Comparison of ENCODE assay signal across 17 cellular contexts in the genomic region with DNA sequence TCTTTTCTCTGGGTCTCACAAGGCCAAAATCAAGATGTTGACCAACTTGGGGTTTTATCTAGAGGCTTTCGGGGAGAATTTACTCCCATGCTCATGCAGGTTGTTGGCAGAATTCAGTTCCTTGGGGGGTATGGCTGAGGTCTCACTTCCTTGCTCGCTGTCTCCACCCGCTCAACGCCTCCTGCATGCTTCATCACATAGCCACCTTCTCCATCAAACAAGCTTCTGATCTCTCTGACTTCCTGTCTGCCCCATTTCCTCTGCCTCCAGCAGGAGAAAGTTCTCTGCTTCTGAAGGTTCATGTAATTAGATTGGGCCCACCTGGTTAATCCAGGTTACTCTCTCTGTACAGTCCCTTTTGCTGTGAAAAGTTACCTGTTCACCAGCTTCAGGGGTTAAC.
DNase-seq lines count a peak whose midpoint lies in the region; ATAC-seq lines count a peak whose summit lies in the region.
"Had no signal": no experiment of that assay in that cellular context is flagged by ENCODE, and none has a peak within 500 bp of the region (broad histone marks: within the 10 kb centered on the region; RNA-seq: fewer than 3 reads in every experiment).

No MANE protein-coding gene starts in this region.

- intact Hi-C loops in CD4-positive, alpha-beta memory T cell (cut with micrococcal nuclease) = loop anchor here (10.0 kb wide), 2 partner anchors 800 to 1360 kb away; a partner anchor contains a TSS
- intact Hi-C loops in left colon (cut with DNase I, micrococcal nuclease) = loop anchor here in 1 of 2 donors (5.0 to 10.0 kb wide), 2 partner anchors 180 to 697 kb away; a partner anchor contains a TSS

- H3K9me3 Mint-ChIP-seq in activated naive CD8-positive, alpha-beta T cell (ENCODE audit: low read depth) = no peaks in the 10 kb centered on the region
- H3K9me3 Mint-ChIP-seq in activated naive CD8-positive, alpha-beta T cell treated with anti-CD3 and anti-CD28 coated beads, Interleukin-2, amount 50 U/mL, for 24 hours = no peaks in the 10 kb centered on the region
- H3K9me3 Mint-ChIP-seq in CD4-positive, alpha-beta memory T cell = no peaks in the 10 kb centered on the region
- H3K9me3 Mint-ChIP-seq in naive thymus-derived CD8-positive, alpha-beta T cell = no peaks in the 10 kb centered on the region
- H3K9me3 Mint-ChIP-seq: IgD-negative memory B cell had no signal

- CTCF ChIA-PET in CD4-positive, alpha-beta memory T cell (lab: Charles Lee; ENCODE audit: partially characterized antibody) = interaction anchor here (1.1 kb wide), 1 partner anchor 10 kb away, joined by 3 read pairs; no protein-coding TSS in a partner anchor

- H3K36me3 ChIP-seq in CD4-positive, alpha-beta memory T cell (ENCODE audit: insufficient read depth, low read length) = no peaks in the 10 kb centered on the region
- H3K36me3 ChIP-seq: HAP-1 had no signal

- ATAC-seq in activated naive CD8-positive, alpha-beta T cell treated with anti-CD3 and anti-CD28 coated beads, Interleukin-2, amount 50 U/mL, for 24 hours = no peak
- peak; percentile 82 to 87 for ATAC-seq in naive thymus-derived CD8-positive, alpha-beta T cell
- ATAC-seq in left colon = no peak

- no peaks in the 10 kb centered on the region for H3K27me3 ChIP-seq in CD4-positive, alpha-beta memory T cell (ENCODE audit: insufficient read depth, low read length)

- H3K4me1 Mint-ChIP-seq in activated naive CD8-positive, alpha-beta T cell (ENCODE audit: low read depth) = peaks cover 32% of the 10 kb centered on the region
- H3K4me1 Mint-ChIP-seq in activated naive CD8-positive, alpha-beta T cell treated with anti-CD3 and anti-CD28 coated beads, Interleukin-2, amount 50 U/mL, for 24 hours = peaks cover 18% of the 10 kb centered on the region
- peaks cover 11 to 24% (median 13%) of the 10 kb centered on the region in 4 donors for H3K4me1 Mint-ChIP-seq in CD4-positive, alpha-beta memory T cell
- H3K4me1 Mint-ChIP-seq in naive thymus-derived CD8-positive, alpha-beta T cell = peaks cover 18 to 33% (median 28%) of the 10 kb centered on the region in 4 donors

- no peaks in the 10 kb centered on the region for H3K36me3 Mint-ChIP-seq in activated naive CD8-positive, alpha-beta T cell
- no peaks in the 10 kb centered on the region for H3K36me3 Mint-ChIP-seq in activated naive CD8-positive, alpha-beta T cell treated with anti-CD3 and anti-CD28 coated beads, Interleukin-2, amount 50 U/mL, for 24 hours (ENCODE audit: low read depth)
- H3K36me3 Mint-ChIP-seq in CD4-positive, alpha-beta memory T cell = no peaks in the 10 kb centered on the region
- no peaks in the 10 kb centered on the region for H3K36me3 Mint-ChIP-seq in naive thymus-derived CD8-positive, alpha-beta T cell
- H3K36me3 Mint-ChIP-seq: CD8-positive, alpha-beta memory T cell had no signal

- peak overlapping the region; percentile 18 for H3K27ac Mint-ChIP-seq in activated naive CD8-positive, alpha-beta T cell
- H3K27ac Mint-ChIP-seq in activated naive CD8-positive, alpha-beta T cell treated with anti-CD3 and anti-CD28 coated beads, Interleukin-2, amount 50 U/mL, for 24 hours = no peak overlapping the region
- H3K27ac Mint-ChIP-seq in CD4-positive, alpha-beta memory T cell = peak overlapping the region in 1 of 7 donors; percentile 80
- peak overlapping the region; percentile 11 to 90 (median 76) for H3K27ac Mint-ChIP-seq in naive thymus-derived CD8-positive, alpha-beta T cell
- H3K27ac Mint-ChIP-seq: B cell; CD8-positive, alpha-beta memory T cell; IgD-negative memory B cell had no signal

- no peak overlapping the region for H3K4me3 ChIP-seq in CD4-positive, alpha-beta memory T cell (ENCODE audit: low read length in 2 of 2)
- H3K4me3 ChIP-seq in Jurkat, Clone E6-1 (ENCODE audit: low read length) = no peak overlapping the region
- H3K4me3 ChIP-seq: HAP-1 had no signal

- no peaks in the 10 kb centered on the region for H3K27me3 Mint-ChIP-seq in activated naive CD8-positive, alpha-beta T cell
- no peaks in the 10 kb centered on the region for H3K27me3 Mint-ChIP-seq in activated naive CD8-positive, alpha-beta T cell treated with anti-CD3 and anti-CD28 coated beads, Interleukin-2, amount 50 U/mL, for 24 hours
- no peaks in the 10 kb centered on the region for H3K27me3 Mint-ChIP-seq in CD4-positive, alpha-beta memory T cell
- no peaks in the 10 kb centered on the region for H3K27me3 Mint-ChIP-seq in naive thymus-derived CD8-positive, alpha-beta T cell
- H3K27me3 Mint-ChIP-seq: B cell, IgD-negative memory B cell had no signal

- H3K27ac ChIP-seq in CD4-positive, alpha-beta memory T cell (ENCODE audit: low read depth, low read length) = no peak overlapping the region

- POLR2A ChIA-PET in CD4-positive, alpha-beta memory T cell (lab: Charles Lee; ENCODE audit: partially characterized antibody) = no interaction called here
- POLR2A ChIA-PET in naive thymus-derived CD8-positive, alpha-beta T cell (lab: Charles Lee) = no interaction called here

- peak overlapping the region; percentile 22 for H3K4me3 Mint-ChIP-seq in activated naive CD8-positive, alpha-beta T cell
- H3K4me3 Mint-ChIP-seq in activated naive CD8-positive, alpha-beta T cell treated with anti-CD3 and anti-CD28 coated beads, Interleukin-2, amount 50 U/mL, for 24 hours = no peak overlapping the region
- H3K4me3 Mint-ChIP-seq in CD4-positive, alpha-beta memory T cell = peak overlapping the region in 5 of 8 donors; percentile 13 to 49 (median 19)
- peak overlapping the region in 8 of 10 donors; percentile 31 to 66 (median 60) for H3K4me3 Mint-ChIP-seq in naive thymus-derived CD8-positive, alpha-beta T cell
- H3K4me3 Mint-ChIP-seq: B cell; CD8-positive, alpha-beta memory T cell; IgD-negative memory B cell had no signal

- DNase-seq in activated naive CD8-positive, alpha-beta T cell treated with anti-CD3 and anti-CD28 coated beads, Interleukin-2, amount 50 U/mL, for 24 hours = no peak
- DNase-seq in CD4-positive, alpha-beta memory T cell = peak in 2 of 5 donors; percentile 8 to 18
- peak; percentile 67 for DNase-seq in Jurkat, Clone E6-1 (ENCODE audit: low read depth, low spot score)
- peak in 5 of 10 donors; percentile 4 to 48 (median 22) for DNase-seq in naive thymus-derived CD8-positive, alpha-beta T cell
- DNase-seq in T-helper 9 cell (no peak), left colon (no peak)
- no peak for DNase-seq in activated CD8-positive, alpha-beta memory T cell treated with anti-CD3 and anti-CD28 coated beads, Interleukin-2, amount 50 U/mL, for 48 hours
- DNase-seq: DMS79, NCI-H187, NCI-H69, OCI-M1, SIG-M5 had no signal

- H3K9me3 ChIP-seq in CD4-positive, alpha-beta memory T cell (ENCODE audit: control insufficient read depth in 1 of 2, low read length in 2 of 2) = no peaks in the 10 kb centered on the region
- H3K9me3 ChIP-seq: HAP-1 had no signal

- H3K4me1 ChIP-seq in CD4-positive, alpha-beta memory T cell (ENCODE audit: insufficient read depth, low read length) = peaks cover 6% of the 10 kb centered on the region

Comparison
In these comparisons a context has a peak if more than half of its experiments do, and no peak if none do; other contexts are left out.
1. ATAC-seq: peak in naive thymus-derived CD8-positive, alpha-beta T cell (2 of 2); none in activated naive CD8-positive, alpha-beta T cell treated with anti-CD3 and anti-CD28 coated beads, Interleukin-2, amount 50 U/mL, for 24 hours (single experiment) and left colon (single experiment).